In genomic region chr1:79781261-79781660, GRCh38 we compare ENCODE assay signal across 30 cellular contexts.
"Had no signal": no experiment of that assay in that cellular context is flagged by ENCODE, and none has a peak within 500 bp of the region (broad histone marks: within the 10 kb centered on the region; RNA-seq: fewer than 3 reads in every experiment).

No MANE protein-coding gene starts in this region.

- H3K9me3 Mint-ChIP-seq: activated CD8-positive, alpha-beta T cell treated with anti-CD3 and anti-CD28 coated beads for 36 hours; brain; endodermal cell; neural progenitor cell had no signal

- ATAC-seq: activated CD8-positive, alpha-beta memory T cell treated with anti-CD3 and anti-CD28 coated beads, Interleukin-2, amount 10 ng/mL, durations not matched to agents 7 days and 5 days; activated CD8-positive, alpha-beta T cell treated with anti-CD3 and anti-CD28 coated beads for 36 hours; activated naive CD4-positive, alpha-beta T cell treated with anti-CD3 and anti-CD28 coated beads, Interleukin-2, amount 50 U/mL, for 72 hours; foreskin keratinocyte; heart left ventricle; lower lobe of right lung; natural killer cell; stimulated activated naive B cell treated with anti-CD40 and anti-IgM and Interleukin-4, amounts not matched to agents 10 μg/mL and 1 μg/mL and 100 μg/mL, for 72 hours; upper lobe of right lung had no signal

- H3K27me3 ChIP-seq: esophagus squamous epithelium, foreskin keratinocyte, heart left ventricle, neural progenitor cell, right atrium auricular region, stomach, tibial artery, upper lobe of right lung had no signal

- DNase-seq: activated CD4-positive, alpha-beta T cell treated with anti-CD3 and anti-CD28 coated beads for 1 hour; activated CD4-positive, alpha-beta T cell treated with anti-CD3 and anti-CD28 coated beads, Interleukin-2, amount 50 U/mL, for 1 hour; activated CD8-positive, alpha-beta memory T cell treated with anti-CD3 and anti-CD28 coated beads, Interleukin-2, amount 10 ng/mL, durations not matched to agents 7 days and 5 days; activated CD8-positive, alpha-beta T cell treated with anti-CD3 and anti-CD28 coated beads for 36 hours; activated naive CD4-positive, alpha-beta T cell; activated T-cell treated with anti-CD3 and anti-CD28 coated beads, Interleukin-2, amount 50 U/mL, for 48 hours; aorta; endodermal cell; esophagus squamous epithelium; foreskin keratinocyte; heart left ventricle; hypothalamus; lower lobe of right lung; mesendoderm; natural killer cell; occipital lobe; stimulated activated CD4-positive, alpha-beta T cell treated with anti-CD3 and anti-CD28 coated beads, Interleukin-15, amount 100 ng/mL, for 24 hours; stimulated activated CD4-positive, alpha-beta T cell treated with anti-CD3 and anti-CD28 coated beads, Interleukin-2, amount 100 ng/mL, for 24 hours; stimulated activated naive B cell treated with anti-CD40 and anti-IgM and Interleukin-4, amounts not matched to agents 10 μg/mL and 1 μg/mL and 100 μg/mL, for 72 hours; stomach; T-helper 2 cell; tibial artery; upper lobe of right lung had no signal

- H3K36me3 ChIP-seq: esophagus squamous epithelium, heart left ventricle, lower lobe of right lung, neural progenitor cell, right atrium auricular region, stomach, tibial artery, upper lobe of right lung had no signal

- H3K4me3 Mint-ChIP-seq: activated CD8-positive, alpha-beta memory T cell treated with anti-CD3 and anti-CD28 coated beads, Interleukin-2, amount 10 ng/mL, durations not matched to agents 7 days and 5 days; activated CD8-positive, alpha-beta T cell treated with anti-CD3 and anti-CD28 coated beads for 36 hours; brain; dendritic cell treated with granulocyte-macrophage colony-stimulating factor and Interleukin-4, amounts not matched to agents 40 ng/mL and 50 ng/mL, for 4 days; endodermal cell; natural killer cell; neural progenitor cell; stimulated activated naive B cell treated with anti-CD40 and anti-IgM and Interleukin-4, amounts not matched to agents 10 μg/mL and 1 μg/mL and 100 μg/mL, for 72 hours had no signal

- H3K27ac Mint-ChIP-seq: activated CD8-positive, alpha-beta memory T cell treated with anti-CD3 and anti-CD28 coated beads, Interleukin-2, amount 10 ng/mL, durations not matched to agents 7 days and 5 days; activated CD8-positive, alpha-beta T cell treated with anti-CD3 and anti-CD28 coated beads for 36 hours; activated naive CD4-positive, alpha-beta T cell treated with anti-CD3 and anti-CD28 coated beads, Interleukin-2, amount 50 U/mL, for 72 hours; brain; dendritic cell treated with granulocyte-macrophage colony-stimulating factor and Interleukin-4, amounts not matched to agents 40 ng/mL and 50 ng/mL, for 4 days; endodermal cell; natural killer cell; neural progenitor cell; stimulated activated naive B cell treated with anti-CD40 and anti-IgM and Interleukin-4, amounts not matched to agents 10 μg/mL and 1 μg/mL and 100 μg/mL, for 72 hours had no signal

- H3K4me1 Mint-ChIP-seq: activated CD8-positive, alpha-beta memory T cell treated with anti-CD3 and anti-CD28 coated beads, Interleukin-2, amount 10 ng/mL, durations not matched to agents 7 days and 5 days; natural killer cell had no signal

- H3K27me3 Mint-ChIP-seq: activated CD8-positive, alpha-beta memory T cell treated with anti-CD3 and anti-CD28 coated beads, Interleukin-2, amount 10 ng/mL, durations not matched to agents 7 days and 5 days; activated CD8-positive, alpha-beta T cell treated with anti-CD3 and anti-CD28 coated beads for 36 hours; dendritic cell treated with granulocyte-macrophage colony-stimulating factor and Interleukin-4, amounts not matched to agents 40 ng/mL and 50 ng/mL, for 4 days; stimulated activated naive B cell treated with anti-CD40 and anti-IgM and Interleukin-4, amounts not matched to agents 10 μg/mL and 1 μg/mL and 100 μg/mL, for 72 hours had no signal

- H3K9ac ChIP-seq: neural progenitor cell, parathyroid adenoma had no signal

- H3K9me3 ChIP-seq: esophagus squamous epithelium, heart left ventricle, lower lobe of right lung, right atrium auricular region, stomach, tibial artery, upper lobe of right lung had no signal

- H3K27ac ChIP-seq: epithelial cell of prostate, esophagus squamous epithelium, foreskin keratinocyte, heart left ventricle, lower lobe of right lung, neural progenitor cell, parathyroid adenoma, right atrium auricular region, stomach, tibial artery, upper lobe of right lung had no signal

- H3K4me3 ChIP-seq: esophagus squamous epithelium, heart left ventricle, lower lobe of right lung, neural progenitor cell, right atrium auricular region, stomach, tibial artery, upper lobe of right lung had no signal

- H2AFZ ChIP-seq: neural progenitor cell, parathyroid adenoma had no signal

- H3K4me1 ChIP-seq: esophagus squamous epithelium, foreskin keratinocyte, heart left ventricle, lower lobe of right lung, neural progenitor cell, parathyroid adenoma, right atrium auricular region, stomach, upper lobe of right lung had no signal

- H3K4me2 ChIP-seq: neural progenitor cell had no signal

- H3K36me3 Mint-ChIP-seq: activated CD8-positive, alpha-beta memory T cell treated with anti-CD3 and anti-CD28 coated beads, Interleukin-2, amount 10 ng/mL, durations not matched to agents 7 days and 5 days; activated naive CD4-positive, alpha-beta T cell treated with anti-CD3 and anti-CD28 coated beads, Interleukin-2, amount 50 U/mL, for 72 hours; brain; neural progenitor cell; stimulated activated naive B cell treated with anti-CD40 and anti-IgM and Interleukin-4, amounts not matched to agents 10 μg/mL and 1 μg/mL and 100 μg/mL, for 72 hours had no signal

- H3K79me2 ChIP-seq: parathyroid adenoma had no signal
